In genomic region chr20:22248052-22248667, GRCh38 we compare ENCODE assay signal across 11 cellular contexts.
DNase-seq lines count a peak whose midpoint lies in the region; ATAC-seq and TF ChIP-seq lines count a peak whose summit lies in the region.
"Had no signal": no experiment of that assay in that cellular context is flagged by ENCODE, and none has a peak within 500 bp of the region (broad histone marks: within the 10 kb centered on the region; RNA-seq: fewer than 3 reads in every experiment).

No MANE protein-coding gene starts in this region.

- no peaks in the 10 kb centered on the region for H3K36me3 ChIP-seq in smooth muscle cell (ENCODE audit: low read depth)

- peak; percentile 75 for TF ChIP-seq CTCF in epithelial cell of proximal tubule (conservative IDR thresholded peaks at IDR 0.05; ENCODE audit: low read depth, low read length)
- TF ChIP-seq CTCF in smooth muscle cell (IDR thresholded peaks at IDR 0.05; ENCODE audit: borderline replicate concordance, insufficient read depth, poor library complexity, severe bottlenecking): peak; percentile 57

- no peak for ATAC-seq in HG02588 (IDR thresholded peaks at IDR 0.05; ENCODE audit: unreplicated experiment)

- DNase-seq in NOMO-1 treated with DMSO at 0.1 percent for 48 hours (lab: John Stamatoyannopoulos, UW; ENCODE audit: unreplicated experiment) (peak; percentile 7), NOMO-1 (lab: John Stamatoyannopoulos, UW; ENCODE audit: unreplicated experiment in 2 of 2) (no peak), NCI-H748 treated with DMSO at 0.1 percent for 48 hours (lab: John Stamatoyannopoulos, UW) (peak; percentile 11), epithelial cell of proximal tubule (ENCODE audit: low read depth) (no peak), smooth muscle cell (lab: John Stamatoyannopoulos, UW; ENCODE audit: unreplicated experiment) (no peak), DMS153 (lab: John Stamatoyannopoulos, UW) (no peak), EL (no peak)
- DNase-seq: activated gamma-delta T cell treated with Interleukin-2 at 50 U/mL for 16 hours; CD8-positive, alpha-beta memory T cell; NCI-H524 treated with DMSO at 0.1 percent for 48 hours had no signal

- H3F3A ChIP-seq in smooth muscle cell (ENCODE audit: low read depth): no peaks in the 10 kb centered on the region

- no peak overlapping the region for H3K9ac ChIP-seq in smooth muscle cell (ENCODE audit: low read depth)

- 41% methylated on average over 5 of the region's 5 CpGs for WGBS in smooth muscle cell (ENCODE audit: low lambda C conversion rate)

- peaks cover 9% of the 10 kb centered on the region for H3K27me3 ChIP-seq in smooth muscle cell (ENCODE audit: low read depth)

- H3K4me2 ChIP-seq in smooth muscle cell: no peak overlapping the region

- H3K9me3 ChIP-seq in smooth muscle cell (replicated peaks; ENCODE audit: low read depth): no peaks in the 10 kb centered on the region

- no peak overlapping the region for H3K27ac ChIP-seq in smooth muscle cell (ENCODE audit: low read depth)

- H3K4me1 ChIP-seq in smooth muscle cell (ENCODE audit: low read depth): no peaks in the 10 kb centered on the region

- H2AFZ ChIP-seq in smooth muscle cell (ENCODE audit: low read depth): no peak overlapping the region

- H3K4me3 ChIP-seq in epithelial cell of proximal tubule (ENCODE audit: low read depth, low read length): no peak overlapping the region
- H3K4me3 ChIP-seq in smooth muscle cell: no peak overlapping the region

- no peaks in the 10 kb centered on the region for H3K79me2 ChIP-seq in smooth muscle cell (ENCODE audit: low read depth)

- H4K20me1 ChIP-seq in smooth muscle cell (ENCODE audit: low read depth): no peaks in the 10 kb centered on the region

Comparison
In these comparisons a context has a peak if more than half of its experiments do, and no peak if none do; other contexts are left out.
1. DNase-seq: peak in NOMO-1 treated with DMSO at 0.1 percent for 48 hours (single experiment) and NCI-H748 treated with DMSO at 0.1 percent for 48 hours (single experiment); none in NOMO-1 (0 of 2), epithelial cell of proximal tubule (single experiment), smooth muscle cell (single experiment), DMS153 (single experiment) and EL (single experiment).